In genomic region chr2:113324684-113325160, GRCh38 we compare ENCODE assay signal across 8 cellular contexts. TPM values are rescaled to one million over a fixed set of nuclear protein-coding genes. Genes with fewer than 3 reads are reported as not detected.
DNase-seq lines count a peak whose midpoint lies in the region; ATAC-seq and TF ChIP-seq lines count a peak whose summit lies in the region.

No MANE protein-coding gene starts in this region.

- H3K36me3 Mint-ChIP-seq in brain = no peaks in the 10 kb centered on the region

- ATAC-seq in GM19023 (IDR thresholded peaks at IDR 0.05; ENCODE audit: unreplicated experiment) (no peak), GM21529 (IDR thresholded peaks at IDR 0.05; ENCODE audit: unreplicated experiment) (no peak)

- H3K4me3 Mint-ChIP-seq in brain = peak overlapping the region; percentile 77 to 85 (median 81)

- peak overlapping the region; percentile 89 to 96 (median 94) for H3K27ac Mint-ChIP-seq in brain

- peaks cover 29% of the 10 kb centered on the region for H3K4me1 Mint-ChIP-seq in brain

- peaks cover 9% of the 10 kb centered on the region for H3K27me3 Mint-ChIP-seq in brain

- DNase-seq in EL = peak; percentile 74
- peak; percentile 18 for DNase-seq in NCI-H128 (lab: John Stamatoyannopoulos, UW; ENCODE audit: unreplicated experiment)
- peak in 3 of 5 experiments; percentile 10 to 49 (median 23) for DNase-seq in T-helper 2 cell
- DNase-seq in iPS-NIHi7 (ENCODE audit: extremely low spot score) = peak; percentile 94
- DNase-seq in stimulated activated CD4-positive, alpha-beta T cell treated with anti-CD3 and anti-CD28 coated beads, Interleukin-12 subunit alpha, Interleukin-12 subunit beta, amount 100 ng/mL, for 4 hours = peak; percentile 55

- TF ChIP-seq CTCF in brain (conservative IDR thresholded peaks at IDR 0.05) = no peak

- peaks cover 0 to 11% (median 0%) of the 10 kb centered on the region in 5 experiments for H3K9me3 Mint-ChIP-seq in brain

RNA-seq across cellular contexts. Expression of gene PAX8, which starts 46.0 kb away (rescaled TPM):
- 2.4 TPM for polyA plus RNA-seq in brain (ENCODE audit: insufficient read depth, low read depth, low replicate concordance)

Comparison
In these comparisons a context has a peak if more than half of its experiments do, and no peak if none do; other contexts are left out.
1. DNase-seq: peak in every context shown above with its lines; median percentile 94 in iPS-NIHi7; 74 in EL; 55 in stimulated activated CD4-positive, alpha-beta T cell treated with anti-CD3 and anti-CD28 coated beads, Interleukin-12 subunit alpha, Interleukin-12 subunit beta, amount 100 ng/mL, for 4 hours; 23 in T-helper 2 cell; 18 in NCI-H128.